Comparison of ENCODE assay signal across 8 cellular contexts in genomic region chr4:145179201-145179860, GRCh38. TPM values are rescaled to one million over a fixed set of nuclear protein-coding genes. Genes with fewer than 3 reads are reported as not detected.
DNase-seq lines count a peak whose midpoint lies in the region; ATAC-seq and TF ChIP-seq lines count a peak whose summit lies in the region.

No MANE protein-coding gene starts in this region.

- peak overlapping the region; percentile 63 to 94 (median 83) for H3K4me3 ChIP-seq in dorsolateral prefrontal cortex
- H3K4me3 ChIP-seq in lower lobe of right lung, result peak overlapping the region; percentile 59

- peaks cover 2% of the 10 kb centered on the region for H3K36me3 ChIP-seq in lower lobe of right lung

- POLR2A ChIA-PET in HEK293T (lab: Yijun Ruan, JAX), result interaction anchor here (1.2 kb wide), 1 partner anchor 82 kb away, joined by 9 read pairs; the partner anchor contains the start of genes ABCE1 and ANAPC10

- H3K4me1 ChIP-seq in lower lobe of right lung, result peaks cover 41% of the 10 kb centered on the region

- H3K9me3 ChIP-seq in lower lobe of right lung, result no peaks in the 10 kb centered on the region

- peak; percentile 85 for DNase-seq in GM13977 (ENCODE audit: low spot score)
- peak; percentile 51 for DNase-seq in HEK293T (ENCODE audit: extremely low spot score)
- peak; percentile 47 for DNase-seq in MV-4-11 (lab: John Stamatoyannopoulos, UW)
- DNase-seq in activated CD4-positive, alpha-beta T cell treated with anti-CD3 and anti-CD28 coated beads, Interleukin-2, amount 50 U/mL, for 48 hours, result peak; percentile 77 to 81
- DNase-seq in dorsolateral prefrontal cortex, result peak; percentile 44 to 75 (median 57)
- peak; percentile 87 for DNase-seq in lower lobe of right lung
- DNase-seq in stimulated activated CD4-positive, alpha-beta T cell treated with anti-CD3 and anti-CD28 coated beads, TNF-alpha, amount 100 ng/mL, for 4 hours (ENCODE audit: low read depth in 3 of 3), result peak; percentile 69 to 75 (median 73)
- no peak for DNase-seq in epidermal melanocyte (ENCODE audit: insufficient read length, low spot score)

- in situ Hi-C loops in GM13977 (cut with MboI; ENCODE audit: low pct_unique_long_range_greater_than_20kb, low sequenced_read_pairs, unreplicated experiment), result no loop called here

- CTCF ChIA-PET in HEK293T (lab: Yijun Ruan, JAX), result interaction anchor here (1.1 kb wide), 1 partner anchor 9 kb away, joined by 3 read pairs; no protein-coding TSS in a partner anchor

- intact Hi-C loops in dorsolateral prefrontal cortex (cut with DNase I), result loop anchor here in 1 of 2 donors (10.0 kb wide), 1 partner anchor 435 kb away; the partner anchor contains the start of gene MMAA
- intact Hi-C loops in lower lobe of right lung (cut with DNase I), result no loop called here

- H3K27me3 ChIP-seq in dorsolateral prefrontal cortex (no peaks in the 10 kb centered on the region), lower lobe of right lung (ENCODE audit: low read depth) (no peaks in the 10 kb centered on the region)

- peak; percentile 81 to 82 for ATAC-seq in lower lobe of right lung

- H3K27ac ChIP-seq in dorsolateral prefrontal cortex (peak overlapping the region in 57 of 59 donors; percentile 9 to 99 (median 95)), lower lobe of right lung (peak overlapping the region; percentile 97)

- TF ChIP-seq CTCF in GM13977 (IDR thresholded peaks at IDR 0.05; ENCODE audit: extremely low read depth, insufficient read depth, missing control alignments) (no peak), dorsolateral prefrontal cortex (IDR thresholded peaks at IDR 0.05 in 54 of 56, conservative IDR thresholded peaks at IDR 0.05 in 2 of 56; ENCODE audit: low read depth in 1 of 56, partially characterized antibody in 56 of 56) (peak in 7 of 56 donors; percentile 3 to 38 (median 22)), lower lobe of right lung (IDR thresholded peaks at IDR 0.05) (no peak)

TF ChIP-seq in HEK293T, 16 proteins besides CTCF, POLR2A, EP300 and RAD21:
- TF ChIP-seq LEF1 (IDR thresholded peaks at IDR 0.05; ENCODE audit: borderline replicate concordance) (no peak), L3MBTL2 (conservative IDR thresholded peaks at IDR 0.05) (0 out of 2 replicates have a peak, but pooled peaks have one; percentile 14), FOXA1 (IDR thresholded peaks at IDR 0.05) (no peak), PKNOX1 (IDR thresholded peaks at IDR 0.05) (peak; percentile 85), BHLHE40 (IDR thresholded peaks at IDR 0.05; ENCODE audit: borderline replicate concordance) (no peak)

RNA-seq across cellular contexts. Expression of gene OTUD4, which starts 1.1 kb away (rescaled TPM):
- total RNA-seq in dorsolateral prefrontal cortex (10 to 100 TPM; 33.5 to 84.1 (median 49.7) TPM), lower lobe of right lung (53.4 TPM)
